Comparison of ENCODE assay signal across 20 cellular contexts in genomic region chr2:109061736-109062557, GRCh38.
"Had no signal": no experiment of that assay in that cellular context is flagged by ENCODE, and none has a peak within 500 bp of the region (broad histone marks: within the 10 kb centered on the region; RNA-seq: fewer than 3 reads in every experiment).

No MANE protein-coding gene starts in this region.

- DNase-seq: effector memory CD4-positive, alpha-beta T cell; heart right ventricle; islet precursor cell; left lung; lower lobe of right lung; midbrain; naive B cell; stimulated activated CD4-positive, alpha-beta T cell treated with anti-CD3 and anti-CD28 coated beads, Interleukin-1b, Interleukin-23, amount 100 ng/mL, for 48 hours; stimulated activated CD4-positive, alpha-beta T cell treated with anti-CD3 and anti-CD28 coated beads, Interleukin-4, amount 100 ng/mL, for 24 hours; stimulated activated naive B cell treated with anti-CD40 and anti-IgM and Interleukin-4, amounts not matched to agents 10 μg/mL and 1 μg/mL and 100 μg/mL, for 72 hours; stimulated activated naive CD8-positive, alpha-beta T cell treated with anti-CD3 and anti-CD28 coated beads, Interleukin-15, amount 100 ng/mL, for 72 hours; substantia nigra; transverse colon had no signal

- H3K36me3 ChIP-seq: heart right ventricle, left lung, lower lobe of right lung, neutrophil, thoracic aorta, transverse colon had no signal

- H3K4me1 Mint-ChIP-seq: central memory CD8-positive, alpha-beta T cell; stimulated activated naive B cell treated with anti-CD40 and anti-IgM and Interleukin-4, amounts not matched to agents 10 μg/mL and 1 μg/mL and 100 μg/mL, for 72 hours had no signal

- H3K4me3 ChIP-seq: heart right ventricle, left lung, lower lobe of right lung, smooth muscle cell, thoracic aorta, transverse colon had no signal

- H3K36me3 Mint-ChIP-seq: memory B cell; naive B cell; stimulated activated naive B cell treated with anti-CD40 and anti-IgM and Interleukin-4, amounts not matched to agents 10 μg/mL and 1 μg/mL and 100 μg/mL, for 72 hours had no signal

- H3K4me3 Mint-ChIP-seq: central memory CD8-positive, alpha-beta T cell; memory B cell; naive B cell; nephron; stimulated activated naive B cell treated with anti-CD40 and anti-IgM and Interleukin-4, amounts not matched to agents 10 μg/mL and 1 μg/mL and 100 μg/mL, for 72 hours; stimulated activated naive CD8-positive, alpha-beta T cell treated with anti-CD3 and anti-CD28 coated beads, Interleukin-15, amount 100 ng/mL, for 72 hours had no signal

- H3K27me3 ChIP-seq: left lung, neutrophil, transverse colon had no signal

- H3K27me3 Mint-ChIP-seq: stimulated activated naive CD8-positive, alpha-beta T cell treated with anti-CD3 and anti-CD28 coated beads, Interleukin-15, amount 100 ng/mL, for 72 hours had no signal

- H3K9me3 Mint-ChIP-seq: central memory CD8-positive, alpha-beta T cell; memory B cell; naive B cell; nephron; stimulated activated naive B cell treated with anti-CD40 and anti-IgM and Interleukin-4, amounts not matched to agents 10 μg/mL and 1 μg/mL and 100 μg/mL, for 72 hours; stimulated activated naive CD8-positive, alpha-beta T cell treated with anti-CD3 and anti-CD28 coated beads, Interleukin-15, amount 100 ng/mL, for 72 hours had no signal

- ATAC-seq: esophagus mucosa; heart right ventricle; left lung; lower lobe of right lung; stimulated activated naive B cell treated with anti-CD40 and anti-IgM and Interleukin-4, amounts not matched to agents 10 μg/mL and 1 μg/mL and 100 μg/mL, for 72 hours; stimulated activated naive CD8-positive, alpha-beta T cell treated with anti-CD3 and anti-CD28 coated beads, Interleukin-15, amount 100 ng/mL, for 72 hours had no signal

- H3K9me3 ChIP-seq: heart right ventricle, left lung, lower lobe of right lung, neutrophil, thoracic aorta, transverse colon had no signal

- H3K27ac ChIP-seq: heart right ventricle, left lung, lower lobe of right lung, neutrophil, thoracic aorta, transverse colon had no signal

- H3K4me1 ChIP-seq: left lung, lower lobe of right lung had no signal

- H3K27ac Mint-ChIP-seq: memory B cell; naive B cell; nephron; stimulated activated naive B cell treated with anti-CD40 and anti-IgM and Interleukin-4, amounts not matched to agents 10 μg/mL and 1 μg/mL and 100 μg/mL, for 72 hours; stimulated activated naive CD8-positive, alpha-beta T cell treated with anti-CD3 and anti-CD28 coated beads, Interleukin-15, amount 100 ng/mL, for 72 hours had no signal
